ENCODE assay signal across 14 cellular contexts in genomic region chr4:52172166-52172565, GRCh38.
DNase-seq lines count a peak whose midpoint lies in the region; ATAC-seq and TF ChIP-seq lines count a peak whose summit lies in the region.
"Had no signal": no experiment of that assay in that cellular context is flagged by ENCODE, and none has a peak within 500 bp of the region (broad histone marks: within the 10 kb centered on the region; RNA-seq: fewer than 3 reads in every experiment).

No MANE protein-coding gene starts in this region.

- DNase-seq in DND-41, result no peak
- no peak for DNase-seq in brain microvascular endothelial cell
- no peak for DNase-seq in kidney epithelial cell (ENCODE audit: low read depth)
- DNase-seq in SHP77 treated with DMSO at 0.1 percent for 48 hours (lab: John Stamatoyannopoulos, UW), result no peak
- no peak for DNase-seq in colonic mucosa
- DNase-seq: effector memory CD4-positive, alpha-beta T cell; hypothalamus; midbrain; NCI-H1436; stimulated activated naive CD8-positive, alpha-beta T cell treated with anti-CD3 and anti-CD28 coated beads, Interleukin-15, amount 100 ng/mL, for 72 hours had no signal

- H3K4me1 ChIP-seq in DND-41 (ENCODE audit: insufficient read depth, low read length) (no peaks in the 10 kb centered on the region), HUES48 (ENCODE audit: control insufficient read depth, insufficient read depth, low read length) (peaks cover 4% of the 10 kb centered on the region; the same call in 1 of the 2 replicates), colonic mucosa (no peaks in the 10 kb centered on the region)
- H3K4me1 ChIP-seq: parathyroid adenoma had no signal

- no peak overlapping the region for H2AFZ ChIP-seq in DND-41 (ENCODE audit: low read depth, low read length)
- H2AFZ ChIP-seq: parathyroid adenoma had no signal

- intact Hi-C loops in colonic mucosa (cut with DNase I), result no loop called here

- H3K27me3 ChIP-seq in DND-41 (ENCODE audit: insufficient read depth, low read length, poor library complexity), result no peaks in the 10 kb centered on the region
- peaks cover 6% of the 10 kb centered on the region; the same call in 1 of the 2 replicates for H3K27me3 ChIP-seq in HUES48 (ENCODE audit: control insufficient read depth, insufficient read depth, low read length)
- H3K27me3 ChIP-seq in brain microvascular endothelial cell (replicated peaks), result no peaks in the 10 kb centered on the region
- no peaks in the 10 kb centered on the region for H3K27me3 ChIP-seq in kidney epithelial cell (ENCODE audit: control insufficient read depth, insufficient read depth, low read length)
- H3K27me3 ChIP-seq in colonic mucosa, result no peaks in the 10 kb centered on the region

- no peaks in the 10 kb centered on the region for H3K79me2 ChIP-seq in DND-41 (ENCODE audit: insufficient read depth, low read length)
- H3K79me2 ChIP-seq: parathyroid adenoma had no signal

- no peaks in the 10 kb centered on the region for H4K20me1 ChIP-seq in DND-41 (ENCODE audit: insufficient read depth, low read length)

- H3K9me3 ChIP-seq in DND-41 (ENCODE audit: insufficient read depth, low read length, severe bottlenecking), result no peaks in the 10 kb centered on the region
- no peaks in the 10 kb centered on the region for H3K9me3 ChIP-seq in HUES48 (ENCODE audit: control insufficient read depth, insufficient read depth, low read length)
- no peaks in the 10 kb centered on the region for H3K9me3 ChIP-seq in colonic mucosa

- H3K27ac ChIP-seq in DND-41 (ENCODE audit: low read length), result no peak overlapping the region
- H3K27ac ChIP-seq in HUES48 (ENCODE audit: low read depth, low read length), result peak overlapping the region; percentile 25
- no peak overlapping the region for H3K27ac ChIP-seq in brain microvascular endothelial cell
- no peak overlapping the region for H3K27ac ChIP-seq in colonic mucosa
- H3K27ac ChIP-seq: parathyroid adenoma had no signal

- H3K9ac ChIP-seq in DND-41 (ENCODE audit: low read depth, low read length) (no peak overlapping the region), HUES48 (ENCODE audit: low read depth, low read length) (no peak overlapping the region), colonic mucosa (ENCODE audit: low read depth in 2 of 2, low read length in 2 of 2) (no peak overlapping the region)
- H3K9ac ChIP-seq: parathyroid adenoma had no signal

- in situ Hi-C loops in brain microvascular endothelial cell (cut with HindIII; ENCODE audit: low pct_ligation_motif_present, low sequenced_read_pairs), result no loop called here

- H3K4me2 ChIP-seq in DND-41 (ENCODE audit: insufficient read depth, low read length), result no peak overlapping the region

- H3K36me3 ChIP-seq in DND-41 (ENCODE audit: insufficient read depth, low read length), result no peaks in the 10 kb centered on the region
- H3K36me3 ChIP-seq in HUES48 (ENCODE audit: control insufficient read depth, insufficient read depth, low read length), result no peaks in the 10 kb centered on the region
- no peaks in the 10 kb centered on the region for H3K36me3 ChIP-seq in brain microvascular endothelial cell (replicated peaks)
- no peaks in the 10 kb centered on the region for H3K36me3 ChIP-seq in kidney epithelial cell (ENCODE audit: control insufficient read depth, insufficient read depth, low read length)
- no peaks in the 10 kb centered on the region for H3K36me3 ChIP-seq in colonic mucosa

- no peak overlapping the region for H3K4me3 ChIP-seq in DND-41 (ENCODE audit: low read depth in 1 of 2, low read length in 2 of 2)
- no peak overlapping the region for H3K4me3 ChIP-seq in HUES48 (ENCODE audit: low read depth, low read length)
- H3K4me3 ChIP-seq in brain microvascular endothelial cell (ENCODE audit: low read depth, low read length), result no peak overlapping the region
- H3K4me3 ChIP-seq in kidney epithelial cell (ENCODE audit: low read depth, low read length), result no peak overlapping the region
- no peak overlapping the region for H3K4me3 ChIP-seq in colonic mucosa

- ATAC-seq in DND-41 (ENCODE audit: insufficient read depth, low read depth) (no peak), HG03565 (IDR thresholded peaks at IDR 0.05; ENCODE audit: unreplicated experiment) (no peak), GM21447 (IDR thresholded peaks at IDR 0.05; ENCODE audit: unreplicated experiment) (no peak)
- ATAC-seq: stimulated activated naive CD8-positive, alpha-beta T cell treated with anti-CD3 and anti-CD28 coated beads, Interleukin-15, amount 100 ng/mL, for 72 hours had no signal

- TF ChIP-seq CTCF in DND-41 (IDR thresholded peaks at IDR 0.05; ENCODE audit: borderline replicate concordance, extremely low read depth, low read length, poor library complexity, severe bottlenecking) (peak; percentile 14), brain microvascular endothelial cell (IDR thresholded peaks at IDR 0.05; ENCODE audit: low read depth, low read length, missing control alignments) (peak; percentile 21), kidney epithelial cell (IDR thresholded peaks at IDR 0.05; ENCODE audit: insufficient read depth, low read length, poor library complexity, severe bottlenecking) (peak; percentile 15), colonic mucosa (IDR thresholded peaks at IDR 0.05) (no peak)
